Comparison of ENCODE assay signal across 22 cellular contexts in genomic region chr1:239771550-239771949, GRCh38.
"Had no signal": no experiment of that assay in that cellular context is flagged by ENCODE, and none has a peak within 500 bp of the region (broad histone marks: within the 10 kb centered on the region; RNA-seq: fewer than 3 reads in every experiment).

No MANE protein-coding gene starts in this region.

- H3K4me3 ChIP-seq: esophagus squamous epithelium, left lung, prostate gland, right atrium auricular region, sigmoid colon, suprapubic skin, transverse colon, vagina had no signal

- H3K36me3 ChIP-seq: esophagus squamous epithelium, left lung, prostate gland, right atrium auricular region, sigmoid colon, suprapubic skin, transverse colon, vagina had no signal

- DNase-seq: cortex of kidney; effector memory CD8-positive, alpha-beta T cell; esophagus squamous epithelium; foreskin melanocyte; hypothalamus; kidney; left lung; mesenchymal stem cell; midbrain; naive thymus-derived CD8-positive, alpha-beta T cell; nephron progenitor cell; nucleus accumbens; sigmoid colon; stimulated activated CD4-positive, alpha-beta T cell treated with anti-CD3 and anti-CD28 coated beads, Interleukin-15, amount 100 ng/mL, for 24 hours; stimulated activated CD4-positive, alpha-beta T cell treated with anti-CD3 and anti-CD28 coated beads, Interleukin-2, amount 100 ng/mL, for 48 hours; stimulated activated naive CD4-positive, alpha-beta T cell; stimulated activated naive CD8-positive, alpha-beta T cell treated with anti-CD3 and anti-CD28 coated beads, Interleukin-15, amount 100 ng/mL, for 72 hours; transverse colon had no signal

- H3K9me3 ChIP-seq: esophagus squamous epithelium, prostate gland, right atrium auricular region, sigmoid colon, suprapubic skin, transverse colon, vagina had no signal

- H3K27ac ChIP-seq: esophagus squamous epithelium, left lung, prostate gland, right atrium auricular region, sigmoid colon, suprapubic skin, transverse colon, vagina had no signal

- H3K27me3 ChIP-seq: esophagus squamous epithelium, left lung, right atrium auricular region, sigmoid colon, suprapubic skin, transverse colon, vagina had no signal

- H3K4me1 ChIP-seq: esophagus squamous epithelium, left lung, prostate gland, right atrium auricular region, suprapubic skin, vagina had no signal

- ATAC-seq: effector memory CD8-positive, alpha-beta T cell; left lung; naive thymus-derived CD8-positive, alpha-beta T cell; stimulated activated naive CD8-positive, alpha-beta T cell treated with anti-CD3 and anti-CD28 coated beads, Interleukin-15, amount 100 ng/mL, for 72 hours had no signal
